In the genomic region with DNA sequence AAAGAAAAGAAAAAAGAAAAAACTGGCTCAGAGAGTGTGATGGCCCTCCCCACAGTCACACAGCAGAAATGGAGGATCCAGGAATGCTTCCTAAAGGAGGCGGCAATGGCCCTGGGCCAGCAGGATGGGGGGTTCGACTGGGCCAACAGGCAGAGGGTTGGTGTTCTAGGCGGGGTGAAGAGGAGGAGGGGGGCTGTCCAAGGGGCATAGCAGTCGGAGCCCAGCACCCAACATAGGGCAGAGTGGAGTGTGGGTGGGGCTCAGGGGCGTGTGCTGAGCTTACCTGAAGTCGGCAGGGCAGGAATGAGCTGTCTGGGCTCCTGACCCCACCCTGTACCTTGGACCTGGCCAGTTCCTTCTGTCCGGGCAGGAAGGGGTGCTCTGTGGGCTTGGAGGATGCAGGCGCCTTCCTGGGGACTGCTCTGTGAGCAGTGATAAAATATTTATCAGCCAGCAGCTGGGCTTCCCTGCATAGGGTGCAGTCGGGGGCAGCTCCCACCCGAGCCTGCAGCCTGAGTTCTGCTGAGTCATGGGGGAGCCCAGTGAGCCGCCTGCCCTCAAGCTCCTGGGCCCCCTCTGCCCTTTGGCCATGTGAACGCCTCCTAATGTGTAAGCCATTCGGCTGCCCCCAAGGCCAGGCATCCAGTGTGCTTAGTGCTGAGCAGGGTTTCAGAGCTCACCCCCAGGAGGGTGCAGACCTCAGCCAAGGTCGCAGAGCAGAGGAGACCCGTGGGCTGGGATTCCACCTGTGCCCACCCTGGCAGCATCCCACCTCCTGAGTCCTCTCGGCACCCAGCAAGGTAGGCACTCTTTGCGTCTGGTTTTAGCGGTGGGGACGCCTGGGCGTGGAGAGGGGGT, we compare ENCODE assay signal across 12 cellular contexts. TPM values are rescaled to one million over a fixed set of nuclear protein-coding genes. Genes with fewer than 3 reads are reported as not detected.
DNase-seq lines count a peak whose midpoint lies in the region; ATAC-seq, FAIRE-seq and TF ChIP-seq lines count a peak whose summit lies in the region.
"Had no signal": no experiment of that assay in that cellular context is flagged by ENCODE, and none has a peak within 500 bp of the region (broad histone marks: within the 10 kb centered on the region; RNA-seq: fewer than 3 reads in every experiment).

No MANE protein-coding gene starts in this region.

- H3K9me2 ChIP-seq in HCT116 (ENCODE audit: insufficient read depth), result no peaks in the 10 kb centered on the region

- no peak for FAIRE-seq in A549 (lab: Jason Lieb, UNC)
- peak; percentile 84 for FAIRE-seq in HepG2 (lab: Jason Lieb, UNC)

- H3K4me3 ChIP-seq in A549, result peak overlapping the region; percentile 48
- peak overlapping the region in 1 of 2 experiments; percentile 45; a peak in 2 of 4 replicates for H3K4me3 ChIP-seq in HCT116 (replicated peaks in 1 of 2; ENCODE audit: low read depth in 1 of 2, low read length in 2 of 2)
- H3K4me3 ChIP-seq in HepG2 (replicated peaks in 1 of 3; ENCODE audit: insufficient read depth in 1 of 3, low read depth in 2 of 3, low read length in 3 of 3), result peak overlapping the region; percentile 85 to 95 (median 94)

- peaks cover 25% of the 10 kb centered on the region; the same call in 1 of the 3 replicates for H3K4me1 ChIP-seq in A549
- H3K4me1 ChIP-seq in HCT116 (ENCODE audit: control insufficient read depth in 1 of 2, insufficient read depth in 2 of 2, low read length in 2 of 2), result peaks cover 8 to 15% of the 10 kb centered on the region in 2 experiments
- peaks cover 53% of the 10 kb centered on the region for H3K4me1 ChIP-seq in HepG2 (ENCODE audit: insufficient read depth, low read length)

- H3K4me1 Mint-ChIP-seq in activated CD8-positive, alpha-beta T cell treated with anti-CD3 and anti-CD28 coated beads for 36 hours (ENCODE audit: low read depth), result peaks cover 39% of the 10 kb centered on the region

- intact Hi-C loops in HCT116 (cut with micrococcal nuclease), result loop anchor here (2.0 kb wide), 1 partner anchor 20 kb away; no protein-coding TSS in a partner anchor
- intact Hi-C loops in activated CD8-positive, alpha-beta T cell treated with anti-CD3 and anti-CD28 coated beads for 36 hours (cut with micrococcal nuclease), result no loop called here
- intact Hi-C loops in HepG2 (cut with micrococcal nuclease; ENCODE audit: unreplicated experiment), result no loop called here

- H3K27ac ChIP-seq in A549 (peak overlapping the region; percentile 88 to 99), HCT116 (ENCODE audit: low read depth, low read length) (no peak overlapping the region; the same call in 1 of the 2 replicates), HepG2 (ENCODE audit: extremely low read length, insufficient read depth, low read length) (peak overlapping the region; percentile 91), RWPE1 (no peak overlapping the region)

- in situ Hi-C loops in HepG2 (cut with HindIII; ENCODE audit: extremely low pct_ligation_motif_present, low pct_unique_long_range_greater_than_20kb), result no loop called here

- CTCF ChIA-PET in A549 (lab: Yijun Ruan, JAX) (interaction anchor here (1.3 to 2.4 kb wide), 2 partner anchors 8 to 683 kb away, joined by 4 to 9 read pairs; no protein-coding TSS in a partner anchor), HCT116 (lab: Charles Lee) (interaction anchor here (2.3 kb wide), 1 partner anchor 8 kb away, joined by 21 read pairs; no protein-coding TSS in a partner anchor), HepG2 (lab: Yijun Ruan, JAX; ENCODE audit: low intra/inter-chr PET ratio, low total read pairs) (interaction anchor here (1.7 kb wide), 1 partner anchor 9 kb away, joined by 5 read pairs; no protein-coding TSS in a partner anchor), RWPE1 (lab: Yijun Ruan, JAX) (no interaction called here)
- CTCF ChIA-PET in activated CD8-positive, alpha-beta T cell treated with anti-CD3 and anti-CD28 coated beads for 36 hours (lab: Charles Lee), result interaction anchor here (0.7 to 2.0 kb wide), 2 partner anchors 8 to 15 kb away, joined by 3 to 10 read pairs; no protein-coding TSS in a partner anchor

- H4K20me1 ChIP-seq in HCT116 (ENCODE audit: insufficient read depth), result no peaks in the 10 kb centered on the region
- no peaks in the 10 kb centered on the region for H4K20me1 ChIP-seq in HepG2 (ENCODE audit: insufficient read depth, low read length)

- TF ChIP-seq CTCF in A549 (IDR thresholded peaks at IDR 0.05) (no peak), HCT116 (IDR thresholded peaks at IDR 0.05 in 2 of 3, conservative IDR thresholded peaks at IDR 0.05 in 1 of 3; ENCODE audit: borderline replicate concordance in 1 of 3, insufficient read depth in 1 of 3, low read depth in 2 of 3, low read length in 2 of 3) (no peak), HepG2 (CRISPR knock-in tag; IDR thresholded peaks at IDR 0.05) (peak; percentile 25; the same call in 1 of the 2 replicates), RWPE1 (conservative IDR thresholded peaks at IDR 0.05; ENCODE audit: low read depth) (no peak)
- no peak for TF ChIP-seq CTCF in activated CD8-positive, alpha-beta T cell treated with anti-CD3 and anti-CD28 coated beads for 36 hours (IDR thresholded peaks at IDR 0.05)

- H3K27me3 ChIP-seq in HCT116 (ENCODE audit: insufficient read depth, low read length) (no peaks in the 10 kb centered on the region), HepG2 (ENCODE audit: control insufficient read depth in 1 of 2, insufficient read depth in 2 of 2, low read length in 2 of 2) (no peaks in the 10 kb centered on the region)

- H2AFZ ChIP-seq in HCT116 (ENCODE audit: low read depth, low read length, poor library complexity, severe bottlenecking) (peak overlapping the region; percentile 56), HepG2 (ENCODE audit: low read length) (no peak overlapping the region)

- no peaks in the 10 kb centered on the region for H3K36me3 ChIP-seq in HCT116 (ENCODE audit: control insufficient read depth in 1 of 2, insufficient read depth in 2 of 2, low read length in 2 of 2)
- H3K36me3 ChIP-seq in HepG2 (replicated peaks in 1 of 2; ENCODE audit: control insufficient read depth in 1 of 2, insufficient read depth in 2 of 2, low read length in 2 of 2), result peaks cover 0 to 3% of the 10 kb centered on the region in 2 experiments; a peak in 1 of 5 replicates

- TF ChIP-seq EP300 in A549 (IDR thresholded peaks at IDR 0.05) (no peak), HepG2 (IDR thresholded peaks at IDR 0.05; ENCODE audit: low read depth in 2 of 2, low read length in 2 of 2) (peak in 1 of 2 experiments; percentile 76; a peak in 1 of 4 replicates), HepG2 (CRISPR knock-in tag; IDR thresholded peaks at IDR 0.05; ENCODE audit: borderline replicate concordance) (0 out of 2 replicates have a peak, but pooled peaks have one; percentile 51)

- POLR2A ChIA-PET in A549 (lab: Yijun Ruan, JAX), result no interaction called here
- POLR2A ChIA-PET in HCT116 (lab: Charles Lee), result interaction anchor here (0.5 to 1.3 kb wide), 3 partner anchors 9 to 753 kb away, joined by 3 to 5 read pairs (median 3); a partner anchor contains a TSS
- POLR2A ChIA-PET in activated CD8-positive, alpha-beta T cell treated with anti-CD3 and anti-CD28 coated beads for 36 hours (lab: Charles Lee), result interaction anchor here (1.3 to 1.4 kb wide), 2 partner anchors 8 to 20 kb away, joined by 3 to 7 read pairs; no protein-coding TSS in a partner anchor
- POLR2A ChIA-PET in HepG2 (lab: Yijun Ruan, JAX), result interaction anchor here (0.8 to 2.1 kb wide), 7 partner anchors 8 to 1284 kb away, joined by 3 to 9 read pairs (median 3); no protein-coding TSS in a partner anchor
- POLR2A ChIA-PET in RWPE1 (lab: Yijun Ruan, JAX; ENCODE audit: low non-redundant PET), result no interaction called here

- 7% methylated on average over 6 of the region's 20 CpGs for WGBS in A549 (ENCODE audit: missing lambda C conversion rate)
- WGBS in HepG2 (ENCODE audit: low lambda C conversion rate), result 8% methylated on average over 11 of the region's 20 CpGs

- no peaks in the 10 kb centered on the region for H3K27me3 Mint-ChIP-seq in activated CD8-positive, alpha-beta T cell treated with anti-CD3 and anti-CD28 coated beads for 36 hours

- H3K4me3 Mint-ChIP-seq in activated CD8-positive, alpha-beta T cell treated with anti-CD3 and anti-CD28 coated beads for 36 hours, result peak overlapping the region; percentile 67

- RAD21 ChIA-PET in HCT116 (lab: Charles Lee; ENCODE audit: low non-redundant PET in 1 of 2, low total read pairs in 2 of 2, uncharacterized antibody in 2 of 2, unreplicated experiment in 2 of 2), result no interaction called here

- no peaks in the 10 kb centered on the region for H3K9me3 Mint-ChIP-seq in activated CD8-positive, alpha-beta T cell treated with anti-CD3 and anti-CD28 coated beads for 36 hours

- no peaks in the 10 kb centered on the region for H3K9me3 ChIP-seq in A549
- no peaks in the 10 kb centered on the region for H3K9me3 ChIP-seq in HCT116 (ENCODE audit: control insufficient read depth in 1 of 2, insufficient read depth in 1 of 2, low read depth in 1 of 2, low read length in 2 of 2)
- no peaks in the 10 kb centered on the region for H3K9me3 ChIP-seq in HepG2 (ENCODE audit: low read length)

- H3K79me2 ChIP-seq in HCT116 (ENCODE audit: insufficient read depth, low read length) (no peaks in the 10 kb centered on the region), HepG2 (ENCODE audit: insufficient read depth, low read length) (peaks cover 38% of the 10 kb centered on the region)

- BruUV-seq in HCT116 (replicated peaks; lab: Mats Ljungman, UMichigan) (no TSS peak), HepG2 (replicated peaks; lab: Mats Ljungman, UMichigan) (no TSS peak)

- peak overlapping the region; percentile 49 for H3K27ac Mint-ChIP-seq in activated CD8-positive, alpha-beta T cell treated with anti-CD3 and anti-CD28 coated beads for 36 hours

- TF ChIP-seq RAD21 in A549 (conservative IDR thresholded peaks at IDR 0.05 in 1 of 2, IDR thresholded peaks at IDR 0.05 in 1 of 2) (no peak), HCT116 (IDR thresholded peaks at IDR 0.05; ENCODE audit: low read depth) (no peak), HepG2 (CRISPR knock-in tag; IDR thresholded peaks at IDR 0.05) (0 out of 2 replicates have a peak, but pooled peaks have one; percentile 18)

- peak; percentile 28 to 61 for DNase-seq in A549 (ENCODE audit: low read depth in 1 of 2, low spot score in 1 of 2)
- DNase-seq in HCT116 (ENCODE audit: low read depth, low spot score), result no peak
- DNase-seq in activated CD8-positive, alpha-beta T cell treated with anti-CD3 and anti-CD28 coated beads for 36 hours, result peak; percentile 49
- peak; percentile 89 for DNase-seq in HepG2 (ENCODE audit: low spot score)
- no peak for DNase-seq in DMS53 (lab: John Stamatoyannopoulos, UW)
- DNase-seq in RWPE1 (ENCODE audit: low spot score), result no peak
- DNase-seq: activated CD4-positive, CD25-positive, alpha-beta regulatory T cell treated with anti-CD3 and anti-CD28 coated beads, Interleukin-2, amount 50 U/mL, for 72 hours; NCI-H2107; stimulated activated CD4-positive, alpha-beta T cell treated with anti-CD3 and anti-CD28 coated beads, Interleukin-12 subunit alpha, Interleukin-12 subunit beta, amount 100 ng/mL, for 4 hours; trophoblast cell had no signal

- H3K9ac ChIP-seq in HCT116 (ENCODE audit: low read length) (peak overlapping the region; percentile 24), HepG2 (ENCODE audit: insufficient read depth, low read depth, low read length) (peak overlapping the region; percentile 87)

- ATAC-seq in A549, result peak; percentile 76 to 85
- ATAC-seq in HCT116, result peak; percentile 77
- peak; percentile 57 for ATAC-seq in activated CD8-positive, alpha-beta T cell treated with anti-CD3 and anti-CD28 coated beads for 36 hours
- ATAC-seq in HepG2, result peak; percentile 95
- no peak for ATAC-seq in GM19351 (IDR thresholded peaks at IDR 0.05; ENCODE audit: unreplicated experiment)
- ATAC-seq in GM18868 (IDR thresholded peaks at IDR 0.05; ENCODE audit: unreplicated experiment), result no peak

- H3K4me2 ChIP-seq in A549, result peak overlapping the region; percentile 80
- H3K4me2 ChIP-seq in HCT116 (ENCODE audit: low read length), result peak overlapping the region; percentile 76
- peak overlapping the region; percentile 93 for H3K4me2 ChIP-seq in HepG2 (ENCODE audit: low read depth, low read length)

- H3K36me3 Mint-ChIP-seq in activated CD8-positive, alpha-beta T cell treated with anti-CD3 and anti-CD28 coated beads for 36 hours (ENCODE audit: low read depth), result no peaks in the 10 kb centered on the region

- TF ChIP-seq POLR2A in A549 (IDR thresholded peaks at IDR 0.05; ENCODE audit: low read length), result peak; percentile 3; the same call in 1 of the 2 replicates
- TF ChIP-seq POLR2A in HCT116 (IDR thresholded peaks at IDR 0.05; ENCODE audit: borderline replicate concordance, extremely low read depth, insufficient read depth, insufficient read length), result no peak
- peak; percentile 87 to 96 for TF ChIP-seq POLR2A in HepG2 (IDR thresholded peaks at IDR 0.05; ENCODE audit: insufficient read depth in 1 of 2, low read depth in 2 of 2, low read length in 2 of 2)

RNA-seq across cellular contexts. Expression of a gene that starts 25.3 kb away (rescaled TPM):
- polyA plus RNA-seq in A549 (2011; rRNA removed) (7.1 and 8.5 TPM in 2 replicates), A549 (2017; fragmentation: RNase III; extraction: RNeasy Plus Mini Kit Qiagen cat#74134 plus additional on column Dnase treatment) (15.7 to 19.5 TPM (median 17.7 TPM) in 3 replicates), HepG2 (2011; rRNA removed) (11.6 and 14.2 TPM in 2 replicates)
- 14.8 and 25.1 TPM in 2 replicates for polyA plus RNA-seq in A549 (2012; cell fraction: cytosol; rRNA removed)
- polyA plus RNA-seq in A549 (2012; cell fraction: nucleus; rRNA removed), result 35.0 and 39.1 TPM in 2 replicates
- polyA minus RNA-seq in A549 (2011; rRNA and poly(A)+ RNA removed), result 9.0 and 12.0 TPM in 2 replicates
- total RNA-seq in HCT116 (2021; ENCODE audit: unreplicated experiment) (26.9 TPM), HepG2 (2016; rRNA removed; fragmentation: Illumina TruSeq; extraction: Trizol) (19.4 and 27.5 TPM in 2 replicates)
- 16.9 and 17.4 TPM in 2 replicates for polyA plus RNA-seq in HCT116 (2012)
- total RNA-seq in activated CD8-positive, alpha-beta T cell treated with anti-CD3 and anti-CD28 coated beads for 36 hours, result 10 to 100 TPM; 26.8 to 27.3 TPM
- total RNA-seq in HepG2 (2016; cell fraction: cytosol; rRNA removed; fragmentation: Illumina TruSeq; extraction: Trizol; ENCODE audit: low read depth), result 11.8 and 14.1 TPM in 2 replicates
- total RNA-seq in HepG2 (2016; cell fraction: insoluble cytoplasmic fraction; rRNA removed; fragmentation: Illumina TruSeq; extraction: Trizol), result 18.0 and 27.8 TPM in 2 replicates
- total RNA-seq in HepG2 (2016; cell fraction: membrane; rRNA removed; fragmentation: Illumina TruSeq; extraction: Trizol), result 20.5 and 24.3 TPM in 2 replicates
- total RNA-seq in HepG2 (2016; cell fraction: nucleus; rRNA removed; fragmentation: Illumina TruSeq; extraction: Trizol), result 29.0 and 30.8 TPM in 2 replicates
- polyA plus RNA-seq in HepG2 (2011; cell fraction: cytosol; rRNA removed), result 10.6 and 15.7 TPM in 2 replicates
- 37.8 and 39.5 TPM in 2 replicates for polyA plus RNA-seq in HepG2 (2011; cell fraction: nucleus; rRNA removed)
- polyA plus RNA-seq in HepG2 (2012), result 9.0 and 15.0 TPM in 2 replicates
- 15.7 and 19.9 TPM in 2 replicates for polyA plus RNA-seq in HepG2 (2016; cell fraction: cytosol; fragmentation: Illumina TruSeq; extraction: Trizol; ENCODE audit: low read depth)
- polyA plus RNA-seq in HepG2 (2016; cell fraction: insoluble cytoplasmic fraction; fragmentation: Illumina TruSeq; extraction: Trizol; ENCODE audit: low read depth), result 27.0 and 28.3 TPM in 2 replicates
- 23.3 and 25.4 TPM in 2 replicates for polyA plus RNA-seq in HepG2 (2016; cell fraction: membrane; fragmentation: Illumina TruSeq; extraction: Trizol; ENCODE audit: low read depth)
- polyA plus RNA-seq in HepG2 (2016; cell fraction: nucleus; fragmentation: Illumina TruSeq; extraction: Trizol; ENCODE audit: insufficient read depth, low read depth), result 52.2 and 53.0 TPM in 2 replicates
- polyA minus RNA-seq in HepG2 (2011; rRNA and poly(A)+ RNA removed; ENCODE audit: low replicate concordance), result 23.9 and 28.6 TPM in 2 replicates
- 6.8 and 9.5 TPM in 2 replicates for polyA minus RNA-seq in HepG2 (2011; cell fraction: cytosol; rRNA and poly(A)+ RNA removed)
- polyA minus RNA-seq in HepG2 (2011; cell fraction: nucleus; rRNA and poly(A)+ RNA removed), result 24.1 and 24.2 TPM in 2 replicates

Comparison
In these comparisons a context has a peak if more than half of its experiments do, and no peak if none do; other contexts are left out.
1. ATAC-seq: peak in A549 (2 of 2), HCT116 (single experiment), activated CD8-positive, alpha-beta T cell treated with anti-CD3 and anti-CD28 coated beads for 36 hours (single experiment) and HepG2 (single experiment); none in GM19351 (single experiment) and GM18868 (single experiment).
2. DNase-seq: peak in A549 (2 of 2), activated CD8-positive, alpha-beta T cell treated with anti-CD3 and anti-CD28 coated beads for 36 hours (single experiment) and HepG2 (single experiment); none in HCT116 (single experiment), DMS53 (single experiment) and RWPE1 (single experiment).
3. H3K27ac ChIP-seq: peak in A549 (2 of 2) and HepG2 (single experiment); none in HCT116 (single experiment) and RWPE1 (single experiment).
4. POLR2A ChIA-PET loops: an anchor here in HCT116 (0.5 to 1.3 kb wide), activated CD8-positive, alpha-beta T cell treated with anti-CD3 and anti-CD28 coated beads for 36 hours (1.3 to 1.4 kb wide) and HepG2 (0.8 to 2.1 kb wide); none called in A549 and RWPE1.
5. Peak in every context shown above with its lines, with median percentiles within 50 percentile points of each other: H3K4me2 ChIP-seq.